Comparison of ENCODE assay signal across 8 cellular contexts in the genomic region with DNA sequence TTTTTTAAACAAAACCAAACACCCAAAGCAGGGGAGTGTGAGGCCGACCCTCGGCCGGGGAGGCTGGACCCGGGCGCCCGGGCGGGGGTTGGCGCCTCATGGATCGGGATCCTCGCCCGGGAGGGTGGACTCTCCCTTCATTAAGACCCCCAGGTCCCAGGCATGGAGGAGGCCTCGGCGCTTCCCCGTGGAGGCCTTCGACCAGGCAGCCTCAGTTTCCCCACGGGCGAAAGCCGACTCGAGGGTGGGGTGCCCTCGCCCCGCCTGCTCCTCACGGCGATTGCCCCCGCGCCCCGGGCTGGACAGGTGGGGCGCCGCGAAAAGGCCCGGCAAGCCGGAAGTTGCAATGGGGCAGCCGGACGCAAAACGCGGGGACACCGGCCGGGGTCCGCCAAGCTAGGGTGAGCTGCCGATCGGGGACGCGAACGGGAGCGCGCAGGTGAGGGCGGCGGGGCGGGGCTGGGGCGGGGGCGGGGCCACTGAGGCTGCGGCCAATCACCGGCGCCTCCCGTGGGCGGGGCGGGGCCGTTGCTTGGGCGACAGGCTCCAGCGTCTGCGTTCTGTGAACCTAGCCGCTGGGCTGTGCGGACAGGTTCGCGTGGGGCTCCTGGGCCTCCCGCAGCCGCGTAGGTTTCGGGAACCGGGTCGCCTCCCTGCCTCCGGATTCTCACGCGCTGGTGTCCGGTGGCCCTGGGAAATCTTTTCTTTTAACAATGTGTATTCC. TPM values are rescaled to one million over a fixed set of nuclear protein-coding genes. Genes with fewer than 3 reads are reported as not detected.
A peak's percentile ranks its signal among the peaks of the same experiment; 100 is the strongest.
DNase-seq lines count a peak whose midpoint lies in the region; ATAC-seq and TF ChIP-seq lines count a peak whose summit lies in the region.

No MANE protein-coding gene starts in this region.

- H3K36me3 ChIP-seq in Peyer's patch: no peaks in the 10 kb centered on the region
- H3K36me3 ChIP-seq in fibroblast of lung (ENCODE audit: control insufficient read depth, insufficient read depth, low read length): no peaks in the 10 kb centered on the region

- H3K36me3 Mint-ChIP-seq in naive thymus-derived CD8-positive, alpha-beta T cell: no peaks in the 10 kb centered on the region
- no peaks in the 10 kb centered on the region for H3K36me3 Mint-ChIP-seq in stimulated activated memory B cell treated with anti-CD40 and anti-IgM and Interleukin-4, amounts not matched to agents 10 μg/mL and 1 μg/mL and 100 μg/mL, for 72 hours

- H3K27ac ChIP-seq in Peyer's patch: peak overlapping the region; percentile 77 to 90 (median 83)
- peak overlapping the region; percentile 16 for H3K27ac ChIP-seq in fibroblast of lung (ENCODE audit: insufficient read depth, low read length)

- peaks cover 0 to 10% (median 5%) of the 10 kb centered on the region in 4 donors for H3K4me1 ChIP-seq in Peyer's patch
- H3K4me1 ChIP-seq in fibroblast of lung (ENCODE audit: control insufficient read depth, extremely low read depth, insufficient read depth, low read length): no peaks in the 10 kb centered on the region

- peak in 1 of 2 donors; percentile 54 for TF ChIP-seq POLR2A in Peyer's patch (IDR thresholded peaks at IDR 0.05)

- no peaks in the 10 kb centered on the region for H3K9me3 ChIP-seq in Peyer's patch
- no peaks in the 10 kb centered on the region for H3K9me3 ChIP-seq in fibroblast of lung (ENCODE audit: control insufficient read depth, insufficient read depth, low read depth, low read length)

- peak; percentile 77 for ATAC-seq in GM21786 (IDR thresholded peaks at IDR 0.05; ENCODE audit: unreplicated experiment)
- peak; percentile 90 to 95 for ATAC-seq in naive thymus-derived CD8-positive, alpha-beta T cell
- ATAC-seq in stimulated activated memory B cell treated with anti-CD40 and anti-IgM and Interleukin-4, amounts not matched to agents 10 μg/mL and 1 μg/mL and 100 μg/mL, for 72 hours: peak; percentile 98

- TF ChIP-seq CTCF in Peyer's patch (IDR thresholded peaks at IDR 0.05): no peak
- no peak for TF ChIP-seq CTCF in fibroblast of lung (conservative IDR thresholded peaks at IDR 0.05 in 1 of 2, IDR thresholded peaks at IDR 0.05 in 1 of 2; ENCODE audit: low read depth in 1 of 2, low read length in 2 of 2)

- no peaks in the 10 kb centered on the region for H3K79me2 ChIP-seq in fibroblast of lung (ENCODE audit: control insufficient read depth, insufficient read depth, low read length)

- H3K4me2 ChIP-seq in fibroblast of lung (ENCODE audit: extremely low read depth, insufficient read depth, low read length): peak overlapping the region; percentile 94

- POLR2A ChIA-PET in naive thymus-derived CD8-positive, alpha-beta T cell (lab: Charles Lee): interaction anchor here (0.6 to 15.9 kb wide), 17 partner anchors 8 to 195 kb away, joined by 3 to 261 read pairs (median 6); a partner anchor contains a TSS

- no peaks in the 10 kb centered on the region for H3K9me3 Mint-ChIP-seq in naive thymus-derived CD8-positive, alpha-beta T cell
- no peaks in the 10 kb centered on the region for H3K9me3 Mint-ChIP-seq in stimulated activated memory B cell treated with anti-CD40 and anti-IgM and Interleukin-4, amounts not matched to agents 10 μg/mL and 1 μg/mL and 100 μg/mL, for 72 hours

- H3K4me3 ChIP-seq in Peyer's patch (peak overlapping the region; percentile 59 to 73 (median 70)), fibroblast of lung (replicated peaks in 1 of 4; ENCODE audit: control extremely low read depth in 1 of 4, insufficient read depth in 1 of 4, low read depth in 3 of 4, low read length in 4 of 4) (peak overlapping the region; percentile 61 to 73 (median 65))

- H3K4me3 Mint-ChIP-seq in naive thymus-derived CD8-positive, alpha-beta T cell: peak overlapping the region; percentile 78 to 93 (median 89)
- H3K4me3 Mint-ChIP-seq in stimulated activated memory B cell treated with anti-CD40 and anti-IgM and Interleukin-4, amounts not matched to agents 10 μg/mL and 1 μg/mL and 100 μg/mL, for 72 hours: peak overlapping the region; percentile 87

- H3K27me3 ChIP-seq in Peyer's patch (no peaks in the 10 kb centered on the region), fibroblast of lung (ENCODE audit: control insufficient read depth, insufficient read depth, low read length) (no peaks in the 10 kb centered on the region)

- no peaks in the 10 kb centered on the region for H3K27me3 Mint-ChIP-seq in naive thymus-derived CD8-positive, alpha-beta T cell
- H3K27me3 Mint-ChIP-seq in stimulated activated memory B cell treated with anti-CD40 and anti-IgM and Interleukin-4, amounts not matched to agents 10 μg/mL and 1 μg/mL and 100 μg/mL, for 72 hours: peaks cover 7% of the 10 kb centered on the region

- H3K4me1 Mint-ChIP-seq in naive thymus-derived CD8-positive, alpha-beta T cell: peaks cover 15 to 41% (median 34%) of the 10 kb centered on the region in 4 donors
- peaks cover 19% of the 10 kb centered on the region for H3K4me1 Mint-ChIP-seq in stimulated activated memory B cell treated with anti-CD40 and anti-IgM and Interleukin-4, amounts not matched to agents 10 μg/mL and 1 μg/mL and 100 μg/mL, for 72 hours

- H3K9ac ChIP-seq in fibroblast of lung (ENCODE audit: insufficient read depth, low read length): peak overlapping the region; percentile 48

- DNase-seq in DMS79 (lab: John Stamatoyannopoulos, UW): peak; percentile 62
- DNase-seq in Kasumi-1 (lab: John Stamatoyannopoulos, UW): peak; percentile 36 to 49
- DNase-seq in Peyer's patch: peak; percentile 91 to 97 (median 96)
- DNase-seq in activated T-helper 1 cell treated with anti-CD3 and anti-CD28 coated beads, Interleukin-2, amount 50 U/mL, for 16 hours (ENCODE audit: low read depth in 1 of 2, low spot score in 1 of 2): peak; percentile 77 to 87
- peak; percentile 85 to 90 for DNase-seq in fibroblast of lung (ENCODE audit: low read depth in 2 of 2)
- peak; percentile 82 to 95 (median 88) for DNase-seq in naive thymus-derived CD8-positive, alpha-beta T cell

- peak overlapping the region; percentile 81 for H2AFZ ChIP-seq in fibroblast of lung (ENCODE audit: low read length)

- H4K20me1 ChIP-seq in fibroblast of lung (ENCODE audit: control insufficient read depth, extremely low read depth, insufficient read depth, low read length): no peaks in the 10 kb centered on the region

- peak overlapping the region; percentile 81 to 96 (median 90) for H3K27ac Mint-ChIP-seq in naive thymus-derived CD8-positive, alpha-beta T cell
- peak overlapping the region; percentile 69 for H3K27ac Mint-ChIP-seq in stimulated activated memory B cell treated with anti-CD40 and anti-IgM and Interleukin-4, amounts not matched to agents 10 μg/mL and 1 μg/mL and 100 μg/mL, for 72 hours

RNA-seq across cellular contexts. Expression of a gene that starts 6.0 kb away (rescaled TPM):
- 10 to 100 TPM in 3 of 4 donors, 1 to 10 TPM in 1; 5.0 to 24.6 (median 16.2) TPM for total RNA-seq in Peyer's patch
- total RNA-seq in fibroblast of lung: 16.0 and 16.4 TPM in 2 replicates
- 3.4 and 4.4 TPM in 2 replicates for polyA plus RNA-seq in fibroblast of lung
- 7.9 and 8.4 TPM in 2 replicates for polyA plus RNA-seq in fibroblast of lung (2012)
- polyA minus RNA-seq in fibroblast of lung (ENCODE audit: low replicate concordance): 1.3 and 3.1 TPM in 2 replicates
- total RNA-seq in naive thymus-derived CD8-positive, alpha-beta T cell: not detected
- polyA plus RNA-seq in naive thymus-derived CD8-positive, alpha-beta T cell: not detected

RNA-seq across cellular contexts. Expression of a gene that starts 7.3 kb away (rescaled TPM):
- not detected for total RNA-seq in Peyer's patch
- total RNA-seq in fibroblast of lung: not detected in 2 replicates
- 0.02 TPM in 1 of 2 replicates, not detected in the other for polyA plus RNA-seq in fibroblast of lung
- not detected in 2 replicates for polyA plus RNA-seq in fibroblast of lung (2012)
- not detected in 2 replicates for polyA minus RNA-seq in fibroblast of lung (ENCODE audit: low replicate concordance)
- under 1 TPM in 1 of 2 experiments, not detected in 1; 0.26 TPM for total RNA-seq in naive thymus-derived CD8-positive, alpha-beta T cell
- not detected for polyA plus RNA-seq in naive thymus-derived CD8-positive, alpha-beta T cell

RNA-seq across cellular contexts. Expression of a gene that starts 28.5 kb away (rescaled TPM):
- total RNA-seq in Peyer's patch: 10 to 100 TPM; 14.9 to 40.6 (median 18.4) TPM
- 5.9 and 8.8 TPM in 2 replicates for total RNA-seq in fibroblast of lung
- 0.43 and 0.52 TPM in 2 replicates for polyA plus RNA-seq in fibroblast of lung
- polyA plus RNA-seq in fibroblast of lung (2012): 4.4 and 6.5 TPM in 2 replicates
- polyA minus RNA-seq in fibroblast of lung (ENCODE audit: low replicate concordance): 5.7 and 7.7 TPM in 2 replicates
- 1 to 10 TPM; 8.9 to 9.2 TPM for total RNA-seq in naive thymus-derived CD8-positive, alpha-beta T cell
- polyA plus RNA-seq in naive thymus-derived CD8-positive, alpha-beta T cell: 1 to 10 TPM in 1 of 3 donors, under 1 TPM in 2; 0.27 to 2.5 (median 0.90) TPM

RNA-seq across cellular contexts. Expression of a gene that starts 40.9 kb away (rescaled TPM):
- total RNA-seq in Peyer's patch (100 to 1,000 TPM in 3 of 4 donors, 10 to 100 TPM in 1; 93.3 to 676 (median 590) TPM), fibroblast of lung (4.4 and 5.1 TPM in 2 replicates)
- polyA plus RNA-seq in fibroblast of lung: 1.4 and 4.1 TPM in 2 replicates
- 1.9 and 5.0 TPM in 2 replicates for polyA plus RNA-seq in fibroblast of lung (2012)
- polyA minus RNA-seq in fibroblast of lung (ENCODE audit: low replicate concordance): 8.2 and 10.2 TPM in 2 replicates
- total RNA-seq in naive thymus-derived CD8-positive, alpha-beta T cell: 100 to 1,000 TPM; 363 to 375 TPM
- 1,000 to 10,000 TPM; 1,686 to 2,118 (median 1,952) TPM for polyA plus RNA-seq in naive thymus-derived CD8-positive, alpha-beta T cell

Comparison
In these comparisons a context has a peak if more than half of its experiments do, and no peak if none do; other contexts are left out.
1. Peak in every context shown above with its lines: DNase-seq, ATAC-seq, H3K4me3 ChIP-seq and H3K27ac ChIP-seq.
2. DNase-seq: peak in every context shown above with its lines; median percentile 96 in Peyer's patch; 88 in fibroblast of lung; 88 in naive thymus-derived CD8-positive, alpha-beta T cell; 82 in activated T-helper 1 cell treated with anti-CD3 and anti-CD28 coated beads, Interleukin-2, amount 50 U/mL, for 16 hours; 62 in DMS79; 42 in Kasumi-1.
3. RNA of a gene that starts 6.0 kb away (total RNA-seq): 5.0 to 24.6 TPM in Peyer's patch and 16.0 to 16.4 TPM in fibroblast of lung; not detected in naive thymus-derived CD8-positive, alpha-beta T cell; every median in the first group is over 4 times any median in the second.